In the genomic region with DNA sequence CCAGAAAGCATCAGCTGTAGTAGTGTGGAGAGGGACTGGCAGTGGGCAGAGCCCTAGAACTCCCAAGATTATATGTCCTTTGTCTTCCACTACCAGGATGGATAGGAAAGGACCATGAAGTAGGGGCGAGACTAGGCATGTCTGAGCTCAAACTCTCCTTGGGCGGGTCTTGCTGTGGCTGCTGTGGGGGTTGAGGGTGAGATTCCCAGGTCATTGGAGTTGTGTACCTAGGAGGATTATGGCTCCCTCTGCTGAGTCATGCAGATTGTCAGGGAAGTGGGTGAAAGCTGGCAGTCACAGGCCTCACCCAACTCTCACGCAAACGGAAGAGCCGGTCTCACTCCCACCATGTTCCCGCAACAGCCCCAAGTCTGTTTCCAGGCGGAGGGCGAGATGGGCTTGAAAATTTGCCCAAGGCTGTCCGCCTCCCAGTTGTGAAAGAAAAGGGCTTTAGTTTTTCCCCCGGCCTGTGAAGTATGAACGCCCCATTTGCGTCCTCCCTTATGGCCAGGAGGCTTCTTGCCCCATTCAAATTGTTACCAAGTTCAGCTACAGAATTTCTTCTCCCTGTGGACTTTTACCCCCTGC, we compare ENCODE assay signal across 28 cellular contexts.
DNase-seq lines count a peak whose midpoint lies in the region; ATAC-seq and TF ChIP-seq lines count a peak whose summit lies in the region.
"Had no signal": no experiment of that assay in that cellular context is flagged by ENCODE, and none has a peak within 500 bp of the region (broad histone marks: within the 10 kb centered on the region; RNA-seq: fewer than 3 reads in every experiment).

No MANE protein-coding gene starts in this region.

- H3K4me3 Mint-ChIP-seq in endodermal cell = no peak overlapping the region
- H3K4me3 Mint-ChIP-seq in nephron progenitor cell = no peak overlapping the region
- H3K4me3 Mint-ChIP-seq: CD14-positive monocyte had no signal

- H3K27ac Mint-ChIP-seq in endodermal cell = no peak overlapping the region
- no peak overlapping the region for H3K27ac Mint-ChIP-seq in nephron progenitor cell
- H3K27ac Mint-ChIP-seq: CD8-positive, alpha-beta memory T cell had no signal

- DNase-seq in NCI-H82 (lab: John Stamatoyannopoulos, UW) (peak; percentile 11), NCI-H82 treated with DMSO at 0.1 percent for 48 hours (lab: John Stamatoyannopoulos, UW; ENCODE audit: unreplicated experiment) (no peak), LNCaP clone FGC (ENCODE audit: low read depth) (no peak), endodermal cell (peak; percentile 50), mucosa of descending colon (no peak), mucosa of gallbladder (ENCODE audit: low spot score) (no peak), NCI-H2227 treated with DMSO at 0.1 percent for 48 hours (lab: John Stamatoyannopoulos, UW) (no peak), nephron progenitor cell (no peak)
- DNase-seq: 8988T; BE2C; CD8-positive, alpha-beta memory T cell; DMS 273 treated with DMSO at 0.1 percent for 48 hours; DMS79; EL; GDM1; Kasumi-1; MG63; NCI-H1105 treated with DMSO at 0.1 percent for 48 hours; NCI-H146; NCI-H2029; NCI-H226; NCI-H510A; PC-3; SK-N-SH had no signal

- H3K9me3 Mint-ChIP-seq in endodermal cell = peaks cover 18% of the 10 kb centered on the region
- peaks cover 36% of the 10 kb centered on the region for H3K9me3 Mint-ChIP-seq in nephron progenitor cell

- no peaks in the 10 kb centered on the region for H3K27me3 ChIP-seq in endodermal cell (ENCODE audit: control insufficient read depth, insufficient read depth, low read length, poor library complexity, severe bottlenecking)
- H3K27me3 ChIP-seq: BE2C, MG63 had no signal

- H3K9me3 ChIP-seq in endodermal cell (ENCODE audit: control insufficient read depth, low read length) (no peaks in the 10 kb centered on the region), mucosa of descending colon (no peaks in the 10 kb centered on the region)
- H3K9me3 ChIP-seq: BE2C, MG63, SK-N-SH had no signal

- WGBS in endodermal cell (ENCODE audit: insufficient coverage in 1 of 2, insufficient read length in 1 of 2), 2 experiments = 95 to 100% methylated on average over 9 to 12 of the region's 12 CpGs

- intact Hi-C loops in mucosa of descending colon (cut with DNase I, micrococcal nuclease) = no loop called here

- H3K4me1 ChIP-seq in endodermal cell (ENCODE audit: control insufficient read depth, insufficient read depth, low read length) (no peaks in the 10 kb centered on the region), mucosa of descending colon (ENCODE audit: low read depth) (no peaks in the 10 kb centered on the region)
- H3K4me1 ChIP-seq: BE2C had no signal

- H3K27ac ChIP-seq in endodermal cell (ENCODE audit: low read depth, low read length) = no peak overlapping the region
- H3K27ac ChIP-seq: HL-60 had no signal

- H3K27me3 Mint-ChIP-seq in endodermal cell (ENCODE audit: insufficient read depth) = no peaks in the 10 kb centered on the region
- H3K27me3 Mint-ChIP-seq in nephron progenitor cell (ENCODE audit: low read depth, poor library complexity) = no peaks in the 10 kb centered on the region

- TF ChIP-seq CTCF in LNCaP clone FGC (IDR thresholded peaks at IDR 0.05; ENCODE audit: control insufficient read depth, extremely low read depth, insufficient read depth) (0 out of 2 replicates have a peak, but pooled peaks have one; percentile 8), endodermal cell (conservative IDR thresholded peaks at IDR 0.05) (no peak), mucosa of descending colon (IDR thresholded peaks at IDR 0.05) (no peak), nephron progenitor cell (IDR thresholded peaks at IDR 0.05) (no peak)

- peak; percentile 20 for ATAC-seq in mucosa of descending colon
- ATAC-seq: GM12878, K562, PC-3 had no signal

- H3K9ac ChIP-seq in endodermal cell (ENCODE audit: extremely low read depth, low read length, poor library complexity, severe bottlenecking) = no peak overlapping the region
- H3K9ac ChIP-seq: SK-N-SH had no signal

- peaks cover 8% of the 10 kb centered on the region for H3K36me3 Mint-ChIP-seq in endodermal cell (ENCODE audit: low read depth)
- H3K36me3 Mint-ChIP-seq in nephron progenitor cell (ENCODE audit: low read depth) = peaks cover 29% of the 10 kb centered on the region

- no peak overlapping the region for H3K4me3 ChIP-seq in LNCaP clone FGC (ENCODE audit: low read depth, low read length)
- no peak overlapping the region for H3K4me3 ChIP-seq in endodermal cell (ENCODE audit: low read length)
- H3K4me3 ChIP-seq in mucosa of descending colon = no peak overlapping the region
- H3K4me3 ChIP-seq: GM12878, K562, MG63 had no signal

- H3K36me3 ChIP-seq in endodermal cell (ENCODE audit: control insufficient read depth, insufficient read depth, low read length) = no peaks in the 10 kb centered on the region
- no peaks in the 10 kb centered on the region for H3K36me3 ChIP-seq in mucosa of descending colon (ENCODE audit: low read depth)
- H3K36me3 ChIP-seq: BE2C, MG63 had no signal

- no peaks in the 10 kb centered on the region for H3K4me1 Mint-ChIP-seq in endodermal cell
- no peaks in the 10 kb centered on the region for H3K4me1 Mint-ChIP-seq in nephron progenitor cell
- H3K4me1 Mint-ChIP-seq: CD8-positive, alpha-beta memory T cell had no signal

Comparison
In these comparisons a context has a peak if more than half of its experiments do, and no peak if none do; other contexts are left out.
1. DNase-seq: peak in NCI-H82 (single experiment) and endodermal cell (single experiment); none in NCI-H82 treated with DMSO at 0.1 percent for 48 hours (single experiment), LNCaP clone FGC (single experiment), mucosa of descending colon (0 of 3), mucosa of gallbladder (single experiment), NCI-H2227 treated with DMSO at 0.1 percent for 48 hours (single experiment) and nephron progenitor cell (single experiment).